10 cellular contexts compared by ENCODE assay signal in genomic region chr6:35485402-35485877, GRCh38. TPM values are rescaled to one million over a fixed set of nuclear protein-coding genes. Genes with fewer than 3 reads are reported as not detected.
A peak's percentile ranks its signal among the peaks of the same experiment; 100 is the strongest.
DNase-seq lines count a peak whose midpoint lies in the region; ATAC-seq and TF ChIP-seq lines count a peak whose summit lies in the region.
"Had no signal": no experiment of that assay in that cellular context is flagged by ENCODE, and none has a peak within 500 bp of the region (broad histone marks: within the 10 kb centered on the region; RNA-seq: fewer than 3 reads in every experiment).

No MANE protein-coding gene starts in this region.

- no peaks in the 10 kb centered on the region for H3K9me3 ChIP-seq in PC-9 (ENCODE audit: insufficient read depth, low read depth)

- no peak for TF ChIP-seq CTCF in PC-9 (conservative IDR thresholded peaks at IDR 0.05)
- TF ChIP-seq CTCF in osteocyte (IDR thresholded peaks at IDR 0.05) = no peak

- no peak for ATAC-seq in HG03025 (IDR thresholded peaks at IDR 0.05; ENCODE audit: low FRiP score, unreplicated experiment)
- ATAC-seq in HG03135 (IDR thresholded peaks at IDR 0.05; ENCODE audit: unreplicated experiment) = no peak

- peaks cover 55% of the 10 kb centered on the region for H3K4me1 ChIP-seq in PC-9 (replicated peaks; ENCODE audit: insufficient read depth)

- H3K9me3 Mint-ChIP-seq in osteocyte (ENCODE audit: unreplicated experiment) = no peaks in the 10 kb centered on the region

- H4K20me1 ChIP-seq in PC-9 (ENCODE audit: insufficient read depth) = no peaks in the 10 kb centered on the region

- no peaks in the 10 kb centered on the region for H3K36me3 ChIP-seq in PC-9 (ENCODE audit: low read depth)

- H3F3A ChIP-seq in PC-9 (ENCODE audit: insufficient read depth, low read depth) = peaks cover 45% of the 10 kb centered on the region

- peak overlapping the region; percentile 58 for H3K4me3 ChIP-seq in PC-9

- H3K27me3 ChIP-seq in PC-9 (ENCODE audit: insufficient read depth, low read depth) = no peaks in the 10 kb centered on the region

- no peaks in the 10 kb centered on the region for H3K9me2 ChIP-seq in PC-9 (ENCODE audit: insufficient read depth)

- DNase-seq in AG20443 (ENCODE audit: low spot score) (peak; percentile 75), PC-9 (peak; percentile 79 to 91), glomerular visceral epithelial cell (ENCODE audit: extremely low spot score) (peak; percentile 69), osteocyte (ENCODE audit: extremely low spot score, unreplicated experiment) (no peak), GOT3 (lab: John Stamatoyannopoulos, UW) (no peak), T-helper 9 cell (no peak)
- DNase-seq: NCI-H2081 treated with DMSO at 0.1 percent for 48 hours had no signal

- POLR2A ChIA-PET in PC-9 (lab: Charles Lee; ENCODE audit: unreplicated experiment) = interaction anchor here (0.5 to 0.7 kb wide), 3 partner anchors 14 to 1060 kb away, joined by 3 to 7 read pairs (median 3); no protein-coding TSS in a partner anchor

- H3K79me2 ChIP-seq in PC-9 (ENCODE audit: low read depth) = peaks cover 28% of the 10 kb centered on the region

- peak overlapping the region; percentile 46; the same call in 1 of the 2 replicates for H2AFZ ChIP-seq in PC-9

- no peaks in the 10 kb centered on the region for H3K27me3 Mint-ChIP-seq in osteocyte (ENCODE audit: unreplicated experiment)

- CTCF ChIA-PET in PC-9 (lab: Charles Lee) = no interaction called here

- peak overlapping the region; percentile 98 for H3K4me2 ChIP-seq in PC-9

- no peak overlapping the region for H3K4me3 Mint-ChIP-seq in osteocyte (ENCODE audit: unreplicated experiment)

- BruUV-seq in PC-9 (replicated peaks; lab: Mats Ljungman, UMichigan) = no TSS peak

- H3K27ac Mint-ChIP-seq in osteocyte (ENCODE audit: unreplicated experiment) = peak overlapping the region; percentile 90

- peaks cover 40% of the 10 kb centered on the region for H3K4me1 Mint-ChIP-seq in osteocyte (ENCODE audit: unreplicated experiment)

- intact Hi-C loops in PC-9 (cut with micrococcal nuclease; ENCODE audit: unreplicated experiment) = loop anchor here (1.0 to 2.0 kb wide), 3 partner anchors 12 to 94 kb away; partner anchors contain the start of genes RPL10A and TEAD3

- peak overlapping the region; percentile 99 for H3K27ac ChIP-seq in PC-9

- H3K36me3 Mint-ChIP-seq in osteocyte (ENCODE audit: unreplicated experiment) = peaks cover 7% of the 10 kb centered on the region

RNA-seq across cellular contexts. Expression of gene TEAD3, which starts 11.4 kb away (rescaled TPM):
- total RNA-seq in PC-9 (2021) = 33.1 and 40.1 TPM in 2 replicates
- 43.1 and 44.8 TPM in 2 replicates for total RNA-seq in osteocyte

RNA-seq across cellular contexts. Expression of gene RPL10A, which starts 17.2 kb away (rescaled TPM):
- 1,335 and 1,742 TPM in 2 replicates for total RNA-seq in PC-9 (2021)
- total RNA-seq in osteocyte = 1,177 and 1,245 TPM in 2 replicates

RNA-seq across cellular contexts. Expression of gene TULP1, which starts 27.3 kb away (rescaled TPM):
- total RNA-seq in PC-9 (2021) (not detected in 2 replicates), osteocyte (not detected in 2 replicates)
- total RNA-seq: glomerular endothelial cell had no signal

RNA-seq across cellular contexts. Expression of gene FANCE, which starts 33.3 kb away (rescaled TPM):
- total RNA-seq in PC-9 (2021) = 6.9 and 9.6 TPM in 2 replicates
- 7.8 TPM in 2 replicates for total RNA-seq in osteocyte

Comparison
In these comparisons a context has a peak if more than half of its experiments do, and no peak if none do; other contexts are left out.
1. DNase-seq: peak in AG20443 (single experiment), PC-9 (2 of 2) and glomerular visceral epithelial cell (single experiment); none in osteocyte (single experiment), GOT3 (single experiment) and T-helper 9 cell (single experiment).